ENCODE assay signal across 1 cellular context in genomic region chr4:143352052-143352451, GRCh38.
TF ChIP-seq lines count a peak whose summit lies in the region.

No MANE protein-coding gene starts in this region.

TF ChIP-seq in HEK293, 187 proteins besides CTCF, POLR2A, EP300 and RAD21 (continued from another document and continues in another):
- no peak for TF ChIP-seq PRDM4 (tag by site-specific recombination; IDR thresholded peaks at IDR 0.05)
- TF ChIP-seq ZNF585B (tag by site-specific recombination; IDR thresholded peaks at IDR 0.05): no peak
- no peak for TF ChIP-seq ZNF239 (tag by site-specific recombination; IDR thresholded peaks at IDR 0.05)
- TF ChIP-seq TSHZ1 (tag by site-specific recombination; IDR thresholded peaks at IDR 0.05; ENCODE audit: borderline replicate concordance): no peak
- TF ChIP-seq ZBTB17 (tag by site-specific recombination; IDR thresholded peaks at IDR 0.05): peak; percentile 54; the same call in 1 of the 2 replicates
- no peak for TF ChIP-seq KLF16 (tag by site-specific recombination; IDR thresholded peaks at IDR 0.05)
- TF ChIP-seq BCL6B (tag by site-specific recombination; IDR thresholded peaks at IDR 0.05): no peak
- no peak for TF ChIP-seq ZNF645 (tag by site-specific recombination; IDR thresholded peaks at IDR 0.05)
- TF ChIP-seq ZIC2 (tag by site-specific recombination; IDR thresholded peaks at IDR 0.05): no peak
- no peak for TF ChIP-seq GLI2 (tag by site-specific recombination; IDR thresholded peaks at IDR 0.05; ENCODE audit: borderline replicate concordance, low read depth)
- TF ChIP-seq ZNF26 (tag by site-specific recombination; IDR thresholded peaks at IDR 0.05): no peak
- TF ChIP-seq ZNF747 (tag by site-specific recombination; IDR thresholded peaks at IDR 0.05): no peak
- TF ChIP-seq ZNF311 (tag by site-specific recombination; IDR thresholded peaks at IDR 0.05; ENCODE audit: borderline replicate concordance): no peak
- TF ChIP-seq ZNF416 (tag by site-specific recombination; IDR thresholded peaks at IDR 0.05): no peak
- peak; percentile 39 for TF ChIP-seq FEZF1 (tag by site-specific recombination; IDR thresholded peaks at IDR 0.05)
- TF ChIP-seq IKZF3 (tag by site-specific recombination; IDR thresholded peaks at IDR 0.05): no peak
- no peak for TF ChIP-seq ZNF600 (tag by site-specific recombination; IDR thresholded peaks at IDR 0.05)
- no peak for TF ChIP-seq ZNF157 (tag by site-specific recombination; IDR thresholded peaks at IDR 0.05)
- no peak for TF ChIP-seq ZNF610 (tag by site-specific recombination; IDR thresholded peaks at IDR 0.05; ENCODE audit: borderline replicate concordance)
- peak; percentile 37; the same call in 1 of the 2 replicates for TF ChIP-seq ZBTB8A (tag by site-specific recombination; IDR thresholded peaks at IDR 0.05)
- no peak for TF ChIP-seq ZNF394 (tag by site-specific recombination; IDR thresholded peaks at IDR 0.05; ENCODE audit: borderline replicate concordance)
- TF ChIP-seq HOXC10 (CRISPR knock-in tag; IDR thresholded peaks at IDR 0.05): no peak
- TF ChIP-seq PRDM6 (tag by site-specific recombination; IDR thresholded peaks at IDR 0.05): peak; percentile 81
- no peak for TF ChIP-seq ZNF707 (tag by site-specific recombination; IDR thresholded peaks at IDR 0.05)
- peak; percentile 41 for TF ChIP-seq PRDM10 (tag by site-specific recombination; IDR thresholded peaks at IDR 0.05)
- TF ChIP-seq ZNF18 (tag by site-specific recombination; IDR thresholded peaks at IDR 0.05): no peak
- TF ChIP-seq ZNF837 (tag by site-specific recombination; IDR thresholded peaks at IDR 0.05): no peak
- TF ChIP-seq ZNF791 (tag by site-specific recombination; IDR thresholded peaks at IDR 0.05): no peak
- no peak for TF ChIP-seq ZNF518A (tag by site-specific recombination; conservative IDR thresholded peaks at IDR 0.05; ENCODE audit: low read depth)
- TF ChIP-seq ZNF777 (tag by site-specific recombination; IDR thresholded peaks at IDR 0.05; ENCODE audit: borderline replicate concordance): no peak
- TF ChIP-seq ZNF138 (tag by site-specific recombination; IDR thresholded peaks at IDR 0.05; ENCODE audit: borderline replicate concordance): no peak
